Comparison of ENCODE assay signal across 11 cellular contexts in genomic region chrX:49089553-49089952, GRCh38.
"Had no signal": no experiment of that assay in that cellular context is flagged by ENCODE, and none has a peak within 500 bp of the region (broad histone marks: within the 10 kb centered on the region; RNA-seq: fewer than 3 reads in every experiment).

No MANE protein-coding gene starts in this region.

- H3K9ac ChIP-seq: GM23248 had no signal

- H3K4me3 Mint-ChIP-seq: GM23338, H9, HFFc6 had no signal

- H3K4me2 ChIP-seq: GM23338 had no signal

- FAIRE-seq: H1, H54 had no signal

- DNase-seq: GM23248, GOT3, H7, H9, HCEC 1CT, HFFc6 had no signal

- H3K27ac Mint-ChIP-seq: GM23338, H9, HFFc6 had no signal

- H3K4me1 Mint-ChIP-seq: GM23338, H9 had no signal

- ATAC-seq: GM23338, HCT116 had no signal

- H3K4me3 ChIP-seq: GM23248, GM23338, HAP-1 had no signal

- H3K9me3 Mint-ChIP-seq: GM23338, HFFc6 had no signal

- H3K9me3 ChIP-seq: HAP-1 had no signal

- H2AFZ ChIP-seq: GM23248, GM23338 had no signal

- H3K4me1 ChIP-seq: HAP-1 had no signal

- H3K36me3 ChIP-seq: HAP-1 had no signal

- H3K27ac ChIP-seq: GM23248 had no signal
